Comparison of ENCODE assay signal across 10 cellular contexts in the genomic region with DNA sequence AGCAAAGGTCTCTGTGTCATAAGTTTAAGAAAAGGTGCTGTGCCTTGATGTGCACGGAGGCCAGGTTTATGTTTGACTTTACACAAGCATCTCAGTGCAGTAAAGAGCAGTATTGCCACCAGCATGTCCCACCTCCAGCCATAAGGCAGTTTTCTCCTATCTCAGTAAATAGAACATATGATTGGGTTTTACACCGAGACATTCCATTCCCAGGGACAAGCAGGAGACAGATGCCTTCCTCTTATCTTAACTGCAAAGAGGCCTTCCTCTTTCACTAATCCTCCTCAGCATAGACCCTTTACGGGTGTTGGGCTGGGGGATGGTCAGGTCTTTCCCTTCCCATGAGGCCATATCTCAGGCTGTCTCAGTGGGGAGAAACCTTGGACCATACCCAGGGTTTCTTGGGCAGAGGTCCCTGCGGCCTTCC. TPM values are rescaled to one million over a fixed set of nuclear protein-coding genes. Genes with fewer than 3 reads are reported as not detected.
"Had no signal": no experiment of that assay in that cellular context is flagged by ENCODE, and none has a peak within 500 bp of the region (broad histone marks: within the 10 kb centered on the region; RNA-seq: fewer than 3 reads in every experiment).

No MANE protein-coding gene starts in this region.

RNA-seq across cellular contexts. Expression of a gene that starts 1.8 kb away (rescaled TPM):
- total RNA-seq: activated B cell treated with CpG ODN at 0.5 μM for 24 hours; activated CD8-positive, alpha-beta T cell treated with anti-CD3 and anti-CD28 coated beads for 36 hours; activated T-cell treated with anti-CD3 and anti-CD28 coated beads, Interleukin-2, amount 50 U/mL, for 4 hours; activated T-helper 17 cell treated with anti-CD3 and anti-CD28 coated beads, Interleukin-2, amount 50 U/mL, for 72 hours; dermis blood vessel endothelial cell; epithelial cell of proximal tubule; lung microvascular endothelial cell; naive thymus-derived CD8-positive, alpha-beta T cell; right lobe of liver; skeletal muscle tissue had no signal
- polyA plus RNA-seq: naive thymus-derived CD8-positive, alpha-beta T cell had no signal
